ENCODE assay signal across 10 cellular contexts in genomic region chr10:78438094-78438906, GRCh38.
DNase-seq lines count a peak whose midpoint lies in the region; ATAC-seq and TF ChIP-seq lines count a peak whose summit lies in the region.
"Had no signal": no experiment of that assay in that cellular context is flagged by ENCODE, and none has a peak within 500 bp of the region (broad histone marks: within the 10 kb centered on the region; RNA-seq: fewer than 3 reads in every experiment).

No MANE protein-coding gene starts in this region.

- TF ChIP-seq CTCF in GM12865 (IDR thresholded peaks at IDR 0.05; ENCODE audit: insufficient read depth, low read depth, low read length, missing control alignments) = peak; percentile 17
- peak; percentile 24 to 42 (median 41); a peak in 4 of 6 replicates for TF ChIP-seq CTCF in HCT116 (IDR thresholded peaks at IDR 0.05 in 2 of 3, conservative IDR thresholded peaks at IDR 0.05 in 1 of 3; ENCODE audit: borderline replicate concordance in 1 of 3, insufficient read depth in 1 of 3, low read depth in 2 of 3, low read length in 2 of 3)
- no peak for TF ChIP-seq CTCF in activated CD8-positive, alpha-beta T cell treated with anti-CD3 and anti-CD28 coated beads for 36 hours (IDR thresholded peaks at IDR 0.05)

- no peak overlapping the region for H3K4me3 Mint-ChIP-seq in activated CD8-positive, alpha-beta T cell treated with anti-CD3 and anti-CD28 coated beads for 36 hours
- H3K4me3 Mint-ChIP-seq: stimulated activated memory B cell treated with anti-CD40 and anti-IgM and Interleukin-4, amounts not matched to agents 10 μg/mL and 1 μg/mL and 100 μg/mL, for 72 hours had no signal

- H3K36me3 Mint-ChIP-seq in activated CD8-positive, alpha-beta T cell treated with anti-CD3 and anti-CD28 coated beads for 36 hours (ENCODE audit: low read depth) = no peaks in the 10 kb centered on the region
- H3K36me3 Mint-ChIP-seq: stimulated activated memory B cell treated with anti-CD40 and anti-IgM and Interleukin-4, amounts not matched to agents 10 μg/mL and 1 μg/mL and 100 μg/mL, for 72 hours had no signal

- peak; percentile 77 for ATAC-seq in HCT116
- ATAC-seq in activated CD8-positive, alpha-beta T cell treated with anti-CD3 and anti-CD28 coated beads for 36 hours = peak; percentile 62
- ATAC-seq: stimulated activated memory B cell treated with anti-CD40 and anti-IgM and Interleukin-4, amounts not matched to agents 10 μg/mL and 1 μg/mL and 100 μg/mL, for 72 hours had no signal

- H3K27ac Mint-ChIP-seq in activated CD8-positive, alpha-beta T cell treated with anti-CD3 and anti-CD28 coated beads for 36 hours = no peak overlapping the region
- H3K27ac Mint-ChIP-seq: stimulated activated memory B cell treated with anti-CD40 and anti-IgM and Interleukin-4, amounts not matched to agents 10 μg/mL and 1 μg/mL and 100 μg/mL, for 72 hours had no signal

- no peaks in the 10 kb centered on the region for H4K20me1 ChIP-seq in HCT116 (ENCODE audit: insufficient read depth)

- RAD21 ChIA-PET in HCT116 (lab: Charles Lee; ENCODE audit: low non-redundant PET in 1 of 2, low total read pairs in 2 of 2, uncharacterized antibody in 2 of 2, unreplicated experiment in 2 of 2) = no interaction called here

- no peaks in the 10 kb centered on the region for H3K79me2 ChIP-seq in HCT116 (ENCODE audit: insufficient read depth, low read length)

- TF ChIP-seq RAD21 in HCT116 (IDR thresholded peaks at IDR 0.05; ENCODE audit: low read depth) = peak; percentile 48

- no TSS peak for BruUV-seq in HCT116 (replicated peaks; lab: Mats Ljungman, UMichigan)

- H3K9me3 ChIP-seq in HCT116 (ENCODE audit: control insufficient read depth in 1 of 2, insufficient read depth in 1 of 2, low read depth in 1 of 2, low read length in 2 of 2) = no peaks in the 10 kb centered on the region
- no peaks in the 10 kb centered on the region for H3K9me3 ChIP-seq in muscle layer of colon (ENCODE audit: low read length)

- TF ChIP-seq POLR2A in HCT116 (IDR thresholded peaks at IDR 0.05; ENCODE audit: borderline replicate concordance, extremely low read depth, insufficient read depth, insufficient read length) = no peak

- H3K36me3 ChIP-seq in HCT116 (ENCODE audit: control insufficient read depth in 1 of 2, insufficient read depth in 2 of 2, low read length in 2 of 2) (no peaks in the 10 kb centered on the region), muscle layer of colon (ENCODE audit: insufficient read depth, low read length) (no peaks in the 10 kb centered on the region)

- H2AFZ ChIP-seq in HCT116 (ENCODE audit: low read depth, low read length, poor library complexity, severe bottlenecking) = no peak overlapping the region

- H3K9me2 ChIP-seq in HCT116 (ENCODE audit: insufficient read depth) = no peaks in the 10 kb centered on the region

- H3K4me2 ChIP-seq in HCT116 (ENCODE audit: low read length) = no peak overlapping the region

- H3K4me1 Mint-ChIP-seq in activated CD8-positive, alpha-beta T cell treated with anti-CD3 and anti-CD28 coated beads for 36 hours (ENCODE audit: low read depth) = no peaks in the 10 kb centered on the region
- H3K4me1 Mint-ChIP-seq: stimulated activated memory B cell treated with anti-CD40 and anti-IgM and Interleukin-4, amounts not matched to agents 10 μg/mL and 1 μg/mL and 100 μg/mL, for 72 hours had no signal

- H3K9ac ChIP-seq in HCT116 (ENCODE audit: low read length) (no peak overlapping the region), muscle layer of colon (ENCODE audit: low read length) (no peak overlapping the region)

- no peak overlapping the region for H3K27ac ChIP-seq in HCT116 (ENCODE audit: low read depth, low read length)
- peak overlapping the region; percentile 64 for H3K27ac ChIP-seq in muscle layer of colon (ENCODE audit: low read depth, low read length)

- CTCF ChIA-PET in HCT116 (lab: Charles Lee) = no interaction called here
- CTCF ChIA-PET in activated CD8-positive, alpha-beta T cell treated with anti-CD3 and anti-CD28 coated beads for 36 hours (lab: Charles Lee) = interaction anchor here (0.9 kb wide), 1 partner anchor 385 kb away, joined by 3 read pairs; no protein-coding TSS in a partner anchor

- POLR2A ChIA-PET in HCT116 (lab: Charles Lee) = interaction anchor here (0.6 kb wide), 1 partner anchor 62 kb away, joined by 3 read pairs; no protein-coding TSS in a partner anchor
- POLR2A ChIA-PET in activated CD8-positive, alpha-beta T cell treated with anti-CD3 and anti-CD28 coated beads for 36 hours (lab: Charles Lee) = no interaction called here

- intact Hi-C loops in HCT116 (cut with micrococcal nuclease) = no loop called here
- intact Hi-C loops in activated CD8-positive, alpha-beta T cell treated with anti-CD3 and anti-CD28 coated beads for 36 hours (cut with micrococcal nuclease) = no loop called here

- no peaks in the 10 kb centered on the region for H3K9me3 Mint-ChIP-seq in activated CD8-positive, alpha-beta T cell treated with anti-CD3 and anti-CD28 coated beads for 36 hours
- H3K9me3 Mint-ChIP-seq: stimulated activated memory B cell treated with anti-CD40 and anti-IgM and Interleukin-4, amounts not matched to agents 10 μg/mL and 1 μg/mL and 100 μg/mL, for 72 hours had no signal

- H3K4me1 ChIP-seq in HCT116 (ENCODE audit: control insufficient read depth in 1 of 2, insufficient read depth in 2 of 2, low read length in 2 of 2) = no peaks in the 10 kb centered on the region
- H3K4me1 ChIP-seq in muscle layer of colon (ENCODE audit: insufficient read depth, low read length) = peaks cover 63% of the 10 kb centered on the region

- H3K27me3 ChIP-seq in HCT116 (ENCODE audit: insufficient read depth, low read length) (no peaks in the 10 kb centered on the region; the same call in 1 of the 2 replicates), muscle layer of colon (ENCODE audit: control insufficient read depth in 1 of 2, insufficient read depth in 2 of 2, low read length in 2 of 2) (no peaks in the 10 kb centered on the region)

- H3K27me3 Mint-ChIP-seq in activated CD8-positive, alpha-beta T cell treated with anti-CD3 and anti-CD28 coated beads for 36 hours = no peaks in the 10 kb centered on the region

- DNase-seq in GM12865 (ENCODE audit: low read depth) (peak; percentile 27), HCT116 (ENCODE audit: low read depth, low spot score) (no peak), NCI-H446 treated with DMSO at 0.1 percent for 48 hours (lab: John Stamatoyannopoulos, UW) (no peak), dedifferentiated amniotic fluid mesenchymal stem cell (ENCODE audit: extremely low spot score) (no peak), activated T-cell treated with anti-CD3 and anti-CD28 coated beads for 4 hours (no peak)
- peak; percentile 36 for DNase-seq in activated CD8-positive, alpha-beta T cell treated with anti-CD3 and anti-CD28 coated beads for 36 hours
- DNase-seq: DMS 273 treated with DMSO at 0.1 percent for 48 hours, NCI-H2029 had no signal

- H3K4me3 ChIP-seq in GM12865 (ENCODE audit: low read depth, low read length) (no peak overlapping the region), HCT116 (replicated peaks in 1 of 2; ENCODE audit: low read depth in 1 of 2, low read length in 2 of 2) (no peak overlapping the region), muscle layer of colon (ENCODE audit: low read depth in 1 of 2, low read length in 2 of 2) (no peak overlapping the region)

TF ChIP-seq in HCT116, 20 proteins besides CTCF, POLR2A, EP300 and RAD21:
- TF ChIP-seq TCF7L2 (IDR thresholded peaks at IDR 0.05; ENCODE audit: borderline replicate concordance, extremely low read depth, insufficient read depth, insufficient read length) (no peak), EZH2phosphoT487 (IDR thresholded peaks at IDR 0.05; ENCODE audit: borderline replicate concordance) (no peak), YY1 (IDR thresholded peaks at IDR 0.05; ENCODE audit: extremely low read depth, insufficient replicate concordance, low read depth, low read length) (no peak), SRF (IDR thresholded peaks at IDR 0.05; ENCODE audit: low read depth) (no peak), CBX3 (IDR thresholded peaks at IDR 0.05; ENCODE audit: low read depth) (no peak), MAX (IDR thresholded peaks at IDR 0.05) (no peak), ZBTB33 (IDR thresholded peaks at IDR 0.05; ENCODE audit: extremely low read depth, insufficient replicate concordance, low read length) (no peak), ATF3 (IDR thresholded peaks at IDR 0.05) (no peak), JUND (IDR thresholded peaks at IDR 0.05) (no peak)

Comparison
In these comparisons a context has a peak if more than half of its experiments do, and no peak if none do; other contexts are left out.
1. DNase-seq: peak in GM12865 (single experiment) and activated CD8-positive, alpha-beta T cell treated with anti-CD3 and anti-CD28 coated beads for 36 hours (single experiment); none in HCT116 (single experiment), NCI-H446 treated with DMSO at 0.1 percent for 48 hours (single experiment), dedifferentiated amniotic fluid mesenchymal stem cell (single experiment) and activated T-cell treated with anti-CD3 and anti-CD28 coated beads for 4 hours (single experiment).